Comparison of ENCODE assay signal across 9 cellular contexts in the genomic region with DNA sequence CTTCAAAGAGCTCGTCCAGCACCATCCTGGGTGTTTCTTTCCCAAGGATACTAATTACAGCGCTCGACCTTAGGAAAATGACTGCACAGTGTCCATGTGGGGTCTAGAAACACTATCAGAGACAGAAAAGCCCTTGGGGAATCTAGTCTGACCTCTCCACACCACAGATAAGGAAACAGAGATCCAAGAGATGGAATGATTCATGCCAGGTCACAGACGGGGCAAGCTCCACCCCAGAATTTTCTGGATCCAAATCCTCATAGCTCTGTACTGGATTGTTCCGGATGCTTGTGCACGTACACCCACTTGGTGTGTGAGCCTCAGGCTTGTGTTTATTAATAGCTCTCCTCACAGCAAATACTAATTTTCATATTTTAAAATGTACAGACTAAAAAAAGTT. TPM values are rescaled to one million over a fixed set of nuclear protein-coding genes. Genes with fewer than 3 reads are reported as not detected.
A peak's percentile ranks its signal among the peaks of the same experiment; 100 is the strongest.
DNase-seq lines count a peak whose midpoint lies in the region; ATAC-seq and TF ChIP-seq lines count a peak whose summit lies in the region.
"Had no signal": no experiment of that assay in that cellular context is flagged by ENCODE, and none has a peak within 500 bp of the region (broad histone marks: within the 10 kb centered on the region; RNA-seq: fewer than 3 reads in every experiment).

No MANE protein-coding gene starts in this region.

- H3K4me3 ChIP-seq in coronary artery: no peak overlapping the region
- H3K4me3 ChIP-seq in right lobe of liver: no peak overlapping the region

- 52% methylated on average over 5 of the region's 6 CpGs for WGBS in right lobe of liver (ENCODE audit: insufficient coverage, low coverage, low lambda C conversion rate, missing lambda C conversion rate)

- DNase-seq in NCI-H226 (peak; percentile 72), coronary artery (ENCODE audit: low spot score) (no peak), right lobe of liver (no peak), ureter (ENCODE audit: low spot score) (peak; percentile 63), midbrain (lab: John Stamatoyannopoulos, UW) (no peak), cerebellum (ENCODE audit: low spot score) (no peak)
- DNase-seq: naive thymus-derived CD4-positive, alpha-beta T cell; NCI-H146 had no signal

- H3K27ac ChIP-seq in coronary artery (peak overlapping the region; percentile 79 to 88), right lobe of liver (peak overlapping the region; percentile 53 to 71 (median 60))

- intact Hi-C loops in right lobe of liver (cut with DNase I): loop anchor here in 1 of 2 donors (5.0 kb wide), 1 partner anchor 169 kb away; no protein-coding TSS in a partner anchor

- no peaks in the 10 kb centered on the region for H3K27me3 ChIP-seq in right lobe of liver

- H3K36me3 ChIP-seq in right lobe of liver: no peaks in the 10 kb centered on the region

- TF ChIP-seq CTCF in coronary artery (IDR thresholded peaks at IDR 0.05) (no peak), right lobe of liver (IDR thresholded peaks at IDR 0.05) (no peak)

- TF ChIP-seq POLR2A in right lobe of liver (IDR thresholded peaks at IDR 0.05): no peak

- H3K4me1 ChIP-seq in right lobe of liver: peaks cover 0 to 86% (median 25%) of the 10 kb centered on the region in 4 donors

- ATAC-seq in right lobe of liver: peak; percentile 34 to 74 (median 54)
- ATAC-seq in GM21360 (IDR thresholded peaks at IDR 0.05; ENCODE audit: unreplicated experiment): no peak
- ATAC-seq: naive thymus-derived CD4-positive, alpha-beta T cell had no signal

- H3K9me3 ChIP-seq in right lobe of liver: no peaks in the 10 kb centered on the region

RNA-seq across cellular contexts. Expression of a gene that starts 11.3 kb away (rescaled TPM):
- 10 to 100 TPM in 3 of 6 experiments, 1 to 10 TPM in 3; 6.0 to 14.9 (median 10.0) TPM for total RNA-seq in right lobe of liver
- 4.7 TPM for total RNA-seq in ureter
- 12.3 TPM for total RNA-seq in cerebellum

Comparison
In these comparisons a context has a peak if more than half of its experiments do, and no peak if none do; other contexts are left out.
1. DNase-seq: peak in NCI-H226 (single experiment) and ureter (single experiment); none in coronary artery (single experiment), right lobe of liver (0 of 3), midbrain (single experiment) and cerebellum (single experiment).